15 cellular contexts compared by ENCODE assay signal in genomic region chr19:18776288-18776594, GRCh38. TPM values are rescaled to one million over a fixed set of nuclear protein-coding genes. Genes with fewer than 3 reads are reported as not detected.
DNase-seq lines count a peak whose midpoint lies in the region; ATAC-seq, FAIRE-seq and TF ChIP-seq lines count a peak whose summit lies in the region.
"Had no signal": no experiment of that assay in that cellular context is flagged by ENCODE, and none has a peak within 500 bp of the region (broad histone marks: within the 10 kb centered on the region; RNA-seq: fewer than 3 reads in every experiment).

No MANE protein-coding gene starts in this region.

- no peak for FAIRE-seq in H54 (lab: Jason Lieb, UNC)

- no peak overlapping the region for H3K4me3 ChIP-seq in WERI-Rb-1 (ENCODE audit: low read depth, low read length)
- no peak overlapping the region for H3K4me3 ChIP-seq in foreskin fibroblast (ENCODE audit: low read depth in 1 of 2, low read length in 2 of 2)
- H3K4me3 ChIP-seq: esophagus squamous epithelium had no signal

- peak; percentile 12; the same call in 1 of the 2 replicates for TF ChIP-seq CTCF in WERI-Rb-1 (IDR thresholded peaks at IDR 0.05; ENCODE audit: low read depth, low read length)
- TF ChIP-seq CTCF in foreskin fibroblast (IDR thresholded peaks at IDR 0.05; ENCODE audit: low read depth, low read length): peak; percentile 40

- TF ChIP-seq POLR2A in H54 (IDR thresholded peaks at IDR 0.05; ENCODE audit: low read depth, low read length) (no peak), GM18505 (IDR thresholded peaks at IDR 0.05; ENCODE audit: borderline replicate concordance, extremely low read depth, insufficient read depth, insufficient read length) (no peak)

- H3K36me3 ChIP-seq in WERI-Rb-1: no peaks in the 10 kb centered on the region
- H3K36me3 ChIP-seq: esophagus squamous epithelium had no signal

- H3K27ac ChIP-seq in WERI-Rb-1: no peak overlapping the region
- H3K27ac ChIP-seq: C4-2B, esophagus squamous epithelium had no signal

- H3K9me3 ChIP-seq in WERI-Rb-1 (ENCODE audit: severe bottlenecking): no peaks in the 10 kb centered on the region
- H3K9me3 ChIP-seq: esophagus squamous epithelium had no signal

- no peaks in the 10 kb centered on the region for H3K27me3 ChIP-seq in WERI-Rb-1 (ENCODE audit: insufficient read depth, low read depth, severe bottlenecking)

- DNase-seq in A172 (ENCODE audit: low spot score): peak; percentile 75
- DNase-seq in H54 (ENCODE audit: insufficient read length, low spot score): peak; percentile 79
- no peak for DNase-seq in WERI-Rb-1
- DNase-seq in foreskin fibroblast: peak; percentile 43 to 77
- DNase-seq in NCI-H187 (lab: John Stamatoyannopoulos, UW): no peak
- no peak for DNase-seq in COLO829 (ENCODE audit: low spot score)
- DNase-seq: activated CD4-positive, CD25-positive, alpha-beta regulatory T cell; activated T-cell treated with anti-CD3 and anti-CD28 coated beads, Interleukin-2, amount 50 U/mL, for 24 hours; esophagus squamous epithelium; left colon; NCI-H1105; NCI-H69 had no signal

- ATAC-seq in GM18505 (IDR thresholded peaks at IDR 0.05; ENCODE audit: unreplicated experiment) (no peak), GM21526 (IDR thresholded peaks at IDR 0.05; ENCODE audit: low FRiP score, unreplicated experiment) (no peak)
- ATAC-seq: left colon had no signal

RNA-seq across cellular contexts. Expression of gene COMP, which starts 14.9 kb away (rescaled TPM):
- not detected in 2 replicates for total RNA-seq in A172 (2014; rRNA removed; shearing (Covaris generic))
- total RNA-seq: left colon had no signal

RNA-seq across cellular contexts. Expression of gene UPF1, which starts 55.5 kb away (rescaled TPM):
- 40.3 and 56.4 TPM in 2 replicates for total RNA-seq in A172 (2014; rRNA removed; shearing (Covaris generic))

Comparison
In these comparisons a context has a peak if more than half of its experiments do, and no peak if none do; other contexts are left out.
1. DNase-seq: peak in A172 (single experiment), H54 (single experiment) and foreskin fibroblast (2 of 2); none in WERI-Rb-1 (single experiment), NCI-H187 (0 of 2) and COLO829 (single experiment).